1 cellular context compared by ENCODE assay signal in the genomic region with DNA sequence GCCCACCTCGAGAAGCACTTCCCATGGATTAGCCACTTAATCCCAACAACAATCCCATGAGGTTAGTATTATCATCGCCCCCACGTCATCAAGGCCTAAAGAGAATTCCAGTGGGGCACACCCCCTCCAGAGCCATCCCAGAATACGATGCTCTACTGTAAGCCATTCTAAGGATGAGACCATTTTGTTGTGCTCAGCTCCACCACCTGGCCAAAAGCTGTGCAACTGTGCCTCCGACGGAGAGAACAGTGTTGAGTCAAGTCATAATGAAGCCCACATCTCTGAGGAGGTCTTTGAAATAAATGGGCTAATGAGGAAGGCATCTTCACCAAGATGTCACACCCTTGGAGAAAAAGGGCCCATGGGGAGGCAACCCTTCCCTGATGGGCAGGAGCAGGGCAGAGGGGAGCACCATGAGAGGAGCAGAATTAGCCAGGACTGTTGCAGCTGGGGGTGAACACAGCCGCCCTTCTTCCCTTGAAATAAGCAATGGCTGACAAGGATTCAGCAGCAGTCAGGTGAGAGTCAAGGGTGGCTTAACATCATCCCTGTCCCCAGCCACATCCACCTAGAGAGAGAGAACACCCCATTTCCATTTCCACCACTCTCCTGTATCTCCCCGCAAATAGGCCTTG.
TF ChIP-seq lines count a peak whose summit lies in the region.

No MANE protein-coding gene starts in this region.

TF ChIP-seq in HCT116, 20 proteins besides CTCF, POLR2A, EP300 and RAD21 (continued from another document):
- TF ChIP-seq, protein P1, sequence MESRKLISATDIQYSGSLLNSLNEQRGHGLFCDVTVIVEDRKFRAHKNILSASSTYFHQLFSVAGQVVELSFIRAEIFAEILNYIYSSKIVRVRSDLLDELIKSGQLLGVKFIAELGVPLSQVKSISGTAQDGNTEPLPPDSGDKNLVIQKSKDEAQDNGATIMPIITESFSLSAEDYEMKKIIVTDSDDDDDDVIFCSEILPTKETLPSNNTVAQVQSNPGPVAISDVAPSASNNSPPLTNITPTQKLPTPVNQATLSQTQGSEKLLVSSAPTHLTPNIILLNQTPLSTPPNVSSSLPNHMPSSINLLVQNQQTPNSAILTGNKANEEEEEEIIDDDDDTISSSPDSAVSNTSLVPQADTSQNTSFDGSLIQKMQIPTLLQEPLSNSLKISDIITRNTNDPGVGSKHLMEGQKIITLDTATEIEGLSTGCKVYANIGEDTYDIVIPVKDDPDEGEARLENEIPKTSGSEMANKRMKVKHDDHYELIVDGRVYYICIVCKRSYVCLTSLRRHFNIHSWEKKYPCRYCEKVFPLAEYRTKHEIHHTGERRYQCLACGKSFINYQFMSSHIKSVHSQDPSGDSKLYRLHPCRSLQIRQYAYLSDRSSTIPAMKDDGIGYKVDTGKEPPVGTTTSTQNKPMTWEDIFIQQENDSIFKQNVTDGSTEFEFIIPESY (IDR thresholded peaks at IDR 0.05; ENCODE audit: extremely low read depth, insufficient replicate concordance, low read length) = no peak
- TF ChIP-seq, protein P2, sequence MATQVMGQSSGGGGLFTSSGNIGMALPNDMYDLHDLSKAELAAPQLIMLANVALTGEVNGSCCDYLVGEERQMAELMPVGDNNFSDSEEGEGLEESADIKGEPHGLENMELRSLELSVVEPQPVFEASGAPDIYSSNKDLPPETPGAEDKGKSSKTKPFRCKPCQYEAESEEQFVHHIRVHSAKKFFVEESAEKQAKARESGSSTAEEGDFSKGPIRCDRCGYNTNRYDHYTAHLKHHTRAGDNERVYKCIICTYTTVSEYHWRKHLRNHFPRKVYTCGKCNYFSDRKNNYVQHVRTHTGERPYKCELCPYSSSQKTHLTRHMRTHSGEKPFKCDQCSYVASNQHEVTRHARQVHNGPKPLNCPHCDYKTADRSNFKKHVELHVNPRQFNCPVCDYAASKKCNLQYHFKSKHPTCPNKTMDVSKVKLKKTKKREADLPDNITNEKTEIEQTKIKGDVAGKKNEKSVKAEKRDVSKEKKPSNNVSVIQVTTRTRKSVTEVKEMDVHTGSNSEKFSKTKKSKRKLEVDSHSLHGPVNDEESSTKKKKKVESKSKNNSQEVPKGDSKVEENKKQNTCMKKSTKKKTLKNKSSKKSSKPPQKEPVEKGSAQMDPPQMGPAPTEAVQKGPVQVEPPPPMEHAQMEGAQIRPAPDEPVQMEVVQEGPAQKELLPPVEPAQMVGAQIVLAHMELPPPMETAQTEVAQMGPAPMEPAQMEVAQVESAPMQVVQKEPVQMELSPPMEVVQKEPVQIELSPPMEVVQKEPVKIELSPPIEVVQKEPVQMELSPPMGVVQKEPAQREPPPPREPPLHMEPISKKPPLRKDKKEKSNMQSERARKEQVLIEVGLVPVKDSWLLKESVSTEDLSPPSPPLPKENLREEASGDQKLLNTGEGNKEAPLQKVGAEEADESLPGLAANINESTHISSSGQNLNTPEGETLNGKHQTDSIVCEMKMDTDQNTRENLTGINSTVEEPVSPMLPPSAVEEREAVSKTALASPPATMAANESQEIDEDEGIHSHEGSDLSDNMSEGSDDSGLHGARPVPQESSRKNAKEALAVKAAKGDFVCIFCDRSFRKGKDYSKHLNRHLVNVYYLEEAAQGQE (IDR thresholded peaks at IDR 0.05; ENCODE audit: low read depth) = no peak
- TF ChIP-seq EZH2 (IDR thresholded peaks at IDR 0.05) = no peak
- TF ChIP-seq, protein P3, sequence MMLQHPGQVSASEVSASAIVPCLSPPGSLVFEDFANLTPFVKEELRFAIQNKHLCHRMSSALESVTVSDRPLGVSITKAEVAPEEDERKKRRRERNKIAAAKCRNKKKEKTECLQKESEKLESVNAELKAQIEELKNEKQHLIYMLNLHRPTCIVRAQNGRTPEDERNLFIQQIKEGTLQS (IDR thresholded peaks at IDR 0.05) = no peak
- no peak for TF ChIP-seq ZFX (IDR thresholded peaks at IDR 0.05)
- no peak for TF ChIP-seq EZH2phosphoT487 (IDR thresholded peaks at IDR 0.05; ENCODE audit: borderline replicate concordance)
- no peak for TF ChIP-seq SRF (IDR thresholded peaks at IDR 0.05; ENCODE audit: low read depth)
- no peak for TF ChIP-seq SIN3A (IDR thresholded peaks at IDR 0.05; ENCODE audit: low read depth)
